1 cellular context compared by ENCODE assay signal in the genomic region with DNA sequence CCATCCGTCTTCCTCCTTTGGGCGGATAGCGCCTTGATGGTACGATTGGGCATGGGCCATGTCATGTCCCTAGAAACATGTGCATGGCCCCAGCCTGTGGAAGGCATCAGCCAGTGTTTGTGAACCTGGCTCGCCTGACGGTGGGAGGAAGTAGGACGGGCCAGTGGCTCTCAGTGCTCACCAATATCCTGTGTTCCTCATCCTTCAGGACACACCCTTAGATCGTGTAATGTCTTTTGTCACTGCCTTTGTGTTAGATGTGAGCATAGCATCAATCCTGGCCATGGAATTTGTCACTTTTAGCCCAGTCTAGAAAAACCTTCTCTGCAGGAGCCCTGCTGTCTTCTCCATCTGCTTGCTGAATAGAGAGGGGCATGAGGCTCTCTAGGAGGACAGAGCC.
TF ChIP-seq lines count a peak whose summit lies in the region.

No MANE protein-coding gene starts in this region.

TF ChIP-seq in H1, 55 proteins besides CTCF, POLR2A, EP300 and RAD21:
- no peak for TF ChIP-seq BACH1 (IDR thresholded peaks at IDR 0.05; ENCODE audit: low read length)
- TF ChIP-seq EGR1 (IDR thresholded peaks at IDR 0.05; ENCODE audit: borderline replicate concordance, low read depth, low read length), result no peak
- TF ChIP-seq POU5F1 (IDR thresholded peaks at IDR 0.05; ENCODE audit: low read depth, low read length), result no peak
- no peak for TF ChIP-seq SAP30 (IDR thresholded peaks at IDR 0.05; ENCODE audit: insufficient read depth, insufficient replicate concordance, low read length)
- no peak for TF ChIP-seq EZH2 (IDR thresholded peaks at IDR 0.05; ENCODE audit: low read depth, low read length, severe bottlenecking)
- TF ChIP-seq NRF1 (IDR thresholded peaks at IDR 0.05; ENCODE audit: low read depth, low read length), result no peak
- no peak for TF ChIP-seq CHD1 (IDR thresholded peaks at IDR 0.05; ENCODE audit: low read depth, low read length)
- TF ChIP-seq TAF7 (optimal IDR thresholded peaks at IDR 0.05; ENCODE audit: borderline replicate concordance, low read depth, low read length), result no peak
- no peak for TF ChIP-seq PHF8 (conservative IDR thresholded peaks at IDR 0.05; ENCODE audit: low read depth, low read length)
- TF ChIP-seq JUN (IDR thresholded peaks at IDR 0.05; ENCODE audit: low read depth, low read length), result no peak
